19 cellular contexts compared by ENCODE assay signal in the genomic region with DNA sequence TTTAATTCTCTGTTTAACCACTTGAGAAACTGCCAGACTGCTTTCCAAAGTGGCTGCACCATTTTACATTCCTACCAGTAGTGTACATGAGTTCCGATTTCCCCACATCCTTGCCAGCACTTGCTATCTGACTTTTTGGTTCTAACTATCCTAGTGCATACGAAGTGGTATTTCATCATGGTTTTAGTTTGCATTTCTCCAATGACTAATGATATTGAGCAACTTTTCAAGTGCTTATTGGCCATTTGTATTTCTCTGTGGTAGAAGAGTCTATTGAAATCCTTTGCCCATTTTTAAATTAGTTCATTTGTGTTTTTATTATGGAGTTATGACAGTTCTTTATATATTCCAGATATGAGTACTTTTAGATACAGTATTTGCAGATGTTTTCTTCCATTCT.
DNase-seq lines count a peak whose midpoint lies in the region; ATAC-seq, FAIRE-seq and TF ChIP-seq lines count a peak whose summit lies in the region.
"Had no signal": no experiment of that assay in that cellular context is flagged by ENCODE, and none has a peak within 500 bp of the region (broad histone marks: within the 10 kb centered on the region; RNA-seq: fewer than 3 reads in every experiment).

No MANE protein-coding gene starts in this region.

- WGBS in A549 (ENCODE audit: missing lambda C conversion rate) = 34% methylated on average over 2 of the region's 2 CpGs
- no CpG with 5 or more reads among the region's 2 CpGs for WGBS in IMR-90 (ENCODE audit: extremely low coverage in 2 of 2, insufficient read length in 1 of 2), 2 experiments

- in situ Hi-C loops in IMR-90 (cut with MboI; ENCODE audit: low sequenced_read_pairs) = no loop called here

- H3K4me1 ChIP-seq in A549 (no peaks in the 10 kb centered on the region), IMR-90 (ENCODE audit: control insufficient read depth, insufficient read depth, low read length) (no peaks in the 10 kb centered on the region)

- H3K14ac ChIP-seq in IMR-90 (replicated peaks; ENCODE audit: low read depth, low read length) = no peak overlapping the region

- no peak overlapping the region for H2BK15ac ChIP-seq in IMR-90 (ENCODE audit: low read depth, low read length)

- CTCF ChIA-PET in A549 (lab: Yijun Ruan, JAX) = no interaction called here
- CTCF ChIA-PET in IMR-90 (lab: Yijun Ruan, JAX) = no interaction called here

- no peak for TF ChIP-seq RAD21 in A549 (conservative IDR thresholded peaks at IDR 0.05 in 1 of 2, IDR thresholded peaks at IDR 0.05 in 1 of 2)
- TF ChIP-seq RAD21 in IMR-90 (IDR thresholded peaks at IDR 0.05; ENCODE audit: low read length) = no peak

- H3K9me3 ChIP-seq in A549 = peaks cover 14% of the 10 kb centered on the region; the same call in 2 of the 3 replicates
- H3K9me3 ChIP-seq in IMR-90 (ENCODE audit: control insufficient read depth, insufficient read depth, low read length) = peaks cover 2% of the 10 kb centered on the region; the same call in 1 of the 2 replicates

- H3K9me1 ChIP-seq in IMR-90 (ENCODE audit: insufficient read depth, low read length) = no peaks in the 10 kb centered on the region

- no peaks in the 10 kb centered on the region for H3K27me3 ChIP-seq in IMR-90 (ENCODE audit: control insufficient read depth, insufficient read depth, low read length)
- no peaks in the 10 kb centered on the region for H3K27me3 ChIP-seq in bronchial epithelial cell (ENCODE audit: control insufficient read depth, insufficient read depth, low read length)

- FAIRE-seq in A549 (lab: Jason Lieb, UNC) = peak; percentile 46
- no peak for FAIRE-seq in bronchial epithelial cell (lab: Jason Lieb, UNC)
- FAIRE-seq: GM12891 had no signal

- H3K23ac ChIP-seq in IMR-90 (ENCODE audit: low read depth, low read length) = no peak overlapping the region

- H3K4me2 ChIP-seq in A549 (no peak overlapping the region), IMR-90 (ENCODE audit: low read depth, low read length) (no peak overlapping the region)
- H3K4me2 ChIP-seq: GM23338 had no signal

- no TSS peak for BruUV-seq in IMR-90 (replicated peaks; lab: Mats Ljungman, UMichigan)

- no peaks in the 10 kb centered on the region for H3K79me1 ChIP-seq in IMR-90 (ENCODE audit: low read depth in 1 of 2, low read length in 2 of 2)

- H3K27ac ChIP-seq in A549 = no peak overlapping the region
- H3K27ac ChIP-seq in IMR-90 (ENCODE audit: insufficient read depth, low read length) = no peak overlapping the region

- intact Hi-C loops in IMR-90 (cut with micrococcal nuclease) = no loop called here

- no peak overlapping the region for H4K8ac ChIP-seq in IMR-90 (ENCODE audit: low read depth in 2 of 2, low read length in 2 of 2)

- no peak overlapping the region for H2BK5ac ChIP-seq in IMR-90 (ENCODE audit: low read depth, low read length, poor library complexity, severe bottlenecking)

- no peak overlapping the region for H3K56ac ChIP-seq in IMR-90 (ENCODE audit: extremely low read depth, insufficient read depth, low read length)

- H2AFZ ChIP-seq in IMR-90 (replicated peaks; ENCODE audit: low read length, poor library complexity) = no peak overlapping the region
- H2AFZ ChIP-seq: GM23338 had no signal

- H4K5ac ChIP-seq in IMR-90 (ENCODE audit: low read depth, low read length) = no peak overlapping the region

- no peak for TF ChIP-seq EP300 in A549 (IDR thresholded peaks at IDR 0.05)

- H4K91ac ChIP-seq in IMR-90 (ENCODE audit: insufficient read depth, low read depth, low read length) = no peak overlapping the region

- DNase-seq in A549 (ENCODE audit: low read depth in 1 of 2, low spot score in 1 of 2) = peak in 1 of 2 experiments; percentile 45
- DNase-seq in IMR-90 = no peak
- DNase-seq in NB4 (ENCODE audit: low read depth) = peak; percentile 1
- DNase-seq in bronchial epithelial cell (ENCODE audit: low read depth) = peak; percentile 44
- DNase-seq: 8988T; C1 segment of cervical spinal cord; Calu3; CD4-positive, alpha-beta memory T cell; COR-L47; DMS53; DMS79 treated with DMSO at 0.1 percent for 48 hours; GF-D8; H9 had no signal

- no peak overlapping the region for H3K9ac ChIP-seq in IMR-90 (ENCODE audit: low read depth, low read length)

- H2AK5ac ChIP-seq in IMR-90 (ENCODE audit: low read depth, low read length) = no peak overlapping the region

- no peak overlapping the region for H2AK9ac ChIP-seq in IMR-90 (replicated peaks; ENCODE audit: low read depth, low read length, poor library complexity)

- no peak overlapping the region for H2BK20ac ChIP-seq in IMR-90 (ENCODE audit: low read depth, low read length)

- POLR2A ChIA-PET in A549 (lab: Yijun Ruan, JAX) = no interaction called here
- POLR2A ChIA-PET in IMR-90 (lab: Charles Lee; ENCODE audit: unreplicated experiment) = no interaction called here

- H2BK120ac ChIP-seq in IMR-90 (ENCODE audit: low read depth, low read length) = no peak overlapping the region

- H4K20me1 ChIP-seq in IMR-90 (ENCODE audit: insufficient read depth, low read length) = no peaks in the 10 kb centered on the region

- dilution Hi-C loops in IMR-90 (cut with HindIII; ENCODE audit: low sequenced_read_pairs, unreplicated experiment) = no loop called here

- TF ChIP-seq CTCF in A549 (IDR thresholded peaks at IDR 0.05) (no peak), IMR-90 (conservative IDR thresholded peaks at IDR 0.05; ENCODE audit: low read depth, low read length) (no peak), NB4 (IDR thresholded peaks at IDR 0.05; ENCODE audit: low read depth, low read length) (no peak), bronchial epithelial cell (IDR thresholded peaks at IDR 0.05; ENCODE audit: insufficient read depth, low read length, severe bottlenecking) (no peak)

- peak in 1 of 2 experiments; percentile 23; a peak in 1 of 6 replicates for ATAC-seq in A549
- ATAC-seq in IMR-90 (ENCODE audit: low read depth) = no peak
- ATAC-seq in HG03139 (IDR thresholded peaks at IDR 0.05; ENCODE audit: unreplicated experiment) = no peak
- ATAC-seq in GM21717 (IDR thresholded peaks at IDR 0.05; ENCODE audit: unreplicated experiment) = no peak
- ATAC-seq in GM18498 (IDR thresholded peaks at IDR 0.05; ENCODE audit: unreplicated experiment) = no peak
- ATAC-seq: GM23338, HCT116 had no signal

- no peak overlapping the region for H3K4ac ChIP-seq in IMR-90 (ENCODE audit: low read depth, low read length)

- H3K36me3 ChIP-seq in IMR-90 (ENCODE audit: control insufficient read depth, insufficient read depth, low read length) = no peaks in the 10 kb centered on the region
- H3K36me3 ChIP-seq in bronchial epithelial cell (ENCODE audit: control insufficient read depth, insufficient read depth, low read length) = no peaks in the 10 kb centered on the region

- H3K4me3 ChIP-seq in A549 = no peak overlapping the region
- no peak overlapping the region for H3K4me3 ChIP-seq in IMR-90 (ENCODE audit: insufficient read depth, low read depth, low read length)
- H3K4me3 ChIP-seq in NB4 (ENCODE audit: low read depth, low read length) = no peak overlapping the region
- no peak overlapping the region for H3K4me3 ChIP-seq in bronchial epithelial cell (ENCODE audit: low read depth, low read length)
- H3K4me3 ChIP-seq: GM23338 had no signal

- TF ChIP-seq POLR2A in A549 (IDR thresholded peaks at IDR 0.05; ENCODE audit: low read length) = no peak
- TF ChIP-seq POLR2A in IMR-90 (IDR thresholded peaks at IDR 0.05; ENCODE audit: low read depth, low read length) = no peak
- TF ChIP-seq POLR2A in NB4 (IDR thresholded peaks at IDR 0.05; ENCODE audit: extremely low read depth, insufficient read length) = no peak

- no peak overlapping the region for H3K18ac ChIP-seq in IMR-90 (ENCODE audit: low read depth, low read length)

TF ChIP-seq in A549, 52 proteins besides CTCF, POLR2A, EP300 and RAD21:
- TF ChIP-seq FOSL2 (IDR thresholded peaks at IDR 0.05) = no peak
- TF ChIP-seq FOSL2 (CRISPR knock-in tag; IDR thresholded peaks at IDR 0.05) = peak; percentile 64
- TF ChIP-seq MAFK (IDR thresholded peaks at IDR 0.05; ENCODE audit: partially characterized antibody) = no peak
- peak in 1 of 2 experiments; percentile 66; a peak in 2 of 4 replicates for TF ChIP-seq CEBPB (IDR thresholded peaks at IDR 0.05)
- 0 out of 2 replicates have a peak, but pooled peaks have one; percentile 18 for TF ChIP-seq JUNB (IDR thresholded peaks at IDR 0.05)

TF ChIP-seq in IMR-90, 13 proteins besides CTCF, POLR2A, EP300 and RAD21:
- no peak for TF ChIP-seq RFX5 (IDR thresholded peaks at IDR 0.05; ENCODE audit: low read depth, low read length)
- TF ChIP-seq FOS (IDR thresholded peaks at IDR 0.05; ENCODE audit: low read depth, low read length) = no peak
- no peak for TF ChIP-seq MXI1 (IDR thresholded peaks at IDR 0.05; ENCODE audit: borderline replicate concordance, low read depth, low read length)
- TF ChIP-seq, protein P1, sequence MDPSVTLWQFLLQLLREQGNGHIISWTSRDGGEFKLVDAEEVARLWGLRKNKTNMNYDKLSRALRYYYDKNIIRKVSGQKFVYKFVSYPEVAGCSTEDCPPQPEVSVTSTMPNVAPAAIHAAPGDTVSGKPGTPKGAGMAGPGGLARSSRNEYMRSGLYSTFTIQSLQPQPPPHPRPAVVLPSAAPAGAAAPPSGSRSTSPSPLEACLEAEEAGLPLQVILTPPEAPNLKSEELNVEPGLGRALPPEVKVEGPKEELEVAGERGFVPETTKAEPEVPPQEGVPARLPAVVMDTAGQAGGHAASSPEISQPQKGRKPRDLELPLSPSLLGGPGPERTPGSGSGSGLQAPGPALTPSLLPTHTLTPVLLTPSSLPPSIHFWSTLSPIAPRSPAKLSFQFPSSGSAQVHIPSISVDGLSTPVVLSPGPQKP (IDR thresholded peaks at IDR 0.05; ENCODE audit: borderline replicate concordance, low read depth, low read length) = no peak
- no peak for TF ChIP-seq RCOR1 (IDR thresholded peaks at IDR 0.05; ENCODE audit: insufficient replicate concordance, low read length)
- TF ChIP-seq CEBPB (IDR thresholded peaks at IDR 0.05; ENCODE audit: low read depth, low read length) = 0 out of 2 replicates have a peak, but pooled peaks have one; percentile 11
- TF ChIP-seq MAZ (IDR thresholded peaks at IDR 0.05; ENCODE audit: borderline replicate concordance, low read depth, low read length) = no peak
